ENCODE assay signal across 16 cellular contexts in the genomic region with DNA sequence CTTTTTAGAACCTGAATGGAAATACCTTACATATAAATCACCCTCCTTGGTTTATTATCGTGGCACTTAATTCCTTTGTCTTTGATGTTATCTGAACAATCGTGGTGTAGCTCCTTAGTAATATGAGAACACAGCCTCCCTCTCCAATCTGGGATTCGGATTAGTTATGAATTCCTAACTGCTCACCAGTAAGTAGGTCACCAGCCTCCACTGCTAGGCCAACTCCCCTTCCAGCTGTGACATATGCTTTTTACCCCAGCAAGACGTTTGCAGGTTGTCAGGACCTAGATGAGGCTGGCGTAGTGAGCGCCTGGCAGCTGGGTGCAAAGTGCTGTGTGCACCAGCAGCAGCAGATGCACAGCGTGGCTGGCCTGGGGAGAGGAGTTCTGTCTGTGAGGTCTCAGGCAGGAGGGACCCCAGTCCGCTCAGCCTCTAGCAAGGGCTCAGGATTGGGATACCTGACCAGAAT. TPM values are rescaled to one million over a fixed set of nuclear protein-coding genes. Genes with fewer than 3 reads are reported as not detected.
DNase-seq lines count a peak whose midpoint lies in the region; ATAC-seq and TF ChIP-seq lines count a peak whose summit lies in the region.
"Had no signal": no experiment of that assay in that cellular context is flagged by ENCODE, and none has a peak within 500 bp of the region (broad histone marks: within the 10 kb centered on the region; RNA-seq: fewer than 3 reads in every experiment).

No MANE protein-coding gene starts in this region.

- ATAC-seq in PC-3 (peak; percentile 91), sciatic nerve (no peak), GM18511 (IDR thresholded peaks at IDR 0.05; ENCODE audit: unreplicated experiment) (no peak)

- peak overlapping the region; percentile 7; the same call in 1 of the 2 replicates for H3K4me2 ChIP-seq in PC-3 (ENCODE audit: low read length)

- intact Hi-C loops in PC-3 (cut with micrococcal nuclease), result loop anchor here (10.0 kb wide), 1 partner anchor 354 kb away; a partner anchor contains a TSS
- intact Hi-C loops in sciatic nerve (cut with DNase I), result no loop called here

- peak; percentile 10 for DNase-seq in NCI-H1092 treated with DMSO at 0.1 percent for 48 hours (lab: John Stamatoyannopoulos, UW)
- DNase-seq in NCI-H1092 (lab: John Stamatoyannopoulos, UW), result no peak
- peak; percentile 79 for DNase-seq in PC-3
- DNase-seq in epithelial cell of esophagus (ENCODE audit: low read depth), result peak; percentile 3
- DNase-seq in sciatic nerve (ENCODE audit: low spot score), result peak; percentile 51
- no peak for DNase-seq in GM13977 (ENCODE audit: low spot score)
- no peak for DNase-seq in medulla oblongata (ENCODE audit: extremely low spot score)
- DNase-seq: activated B cell treated with CpG ODN at 0.5 μM for 24 hours; activated T-cell treated with anti-CD3 and anti-CD28 coated beads, Interleukin-2, amount 50 U/mL, for 1 hour; DMS153; KG1; kidney; Right ventricle myocardium superior; transverse colon had no signal

- BruUV-seq in PC-3 (replicated peaks; lab: Mats Ljungman, UMichigan), result no TSS peak

- in situ Hi-C loops in GM13977 (cut with MboI; ENCODE audit: low pct_unique_long_range_greater_than_20kb, low sequenced_read_pairs, unreplicated experiment), result no loop called here

- H2AFZ ChIP-seq in PC-3 (ENCODE audit: low read length), result no peak overlapping the region

- no peaks in the 10 kb centered on the region for H3F3A ChIP-seq in PC-3 (ENCODE audit: low read length, unreplicated experiment)

- H3K9me3 ChIP-seq in PC-3 (ENCODE audit: low read length), result peaks cover 5% of the 10 kb centered on the region; the same call in 1 of the 2 replicates

- H3K4me1 ChIP-seq in PC-3 (ENCODE audit: insufficient read depth, low read length), result peaks cover 11% of the 10 kb centered on the region

- no peaks in the 10 kb centered on the region for H3K27me3 ChIP-seq in PC-3 (ENCODE audit: low read length)
- H3K27me3 ChIP-seq: transverse colon had no signal

- H3K9me2 ChIP-seq in PC-3 (replicated peaks; ENCODE audit: low read length), result no peaks in the 10 kb centered on the region

- no peaks in the 10 kb centered on the region for H4K20me1 ChIP-seq in PC-3 (ENCODE audit: low read length)

- H3K4me3 ChIP-seq in PC-3 (ENCODE audit: low read length) (no peak overlapping the region), epithelial cell of esophagus (ENCODE audit: low read length) (no peak overlapping the region)
- H3K4me3 ChIP-seq: transverse colon had no signal

- H3K79me2 ChIP-seq in PC-3 (ENCODE audit: low read length), result no peaks in the 10 kb centered on the region

- no peak overlapping the region for H3K27ac ChIP-seq in PC-3 (ENCODE audit: low read length)
- H3K27ac ChIP-seq: 22Rv1, transverse colon had no signal

- POLR2A ChIA-PET in PC-3 (lab: Charles Lee; ENCODE audit: unreplicated experiment), result no interaction called here

- no peak overlapping the region for H3K9ac ChIP-seq in PC-3 (ENCODE audit: low read length)

- H3K36me3 ChIP-seq in PC-3 (ENCODE audit: low read depth, low read length), result peaks cover 15% of the 10 kb centered on the region
- H3K36me3 ChIP-seq: transverse colon had no signal

- TF ChIP-seq CTCF in PC-3 (conservative IDR thresholded peaks at IDR 0.05; ENCODE audit: low read depth, low read length) (no peak), epithelial cell of esophagus (IDR thresholded peaks at IDR 0.05; ENCODE audit: insufficient read depth, low read depth, low read length, missing control alignments) (no peak), GM13977 (IDR thresholded peaks at IDR 0.05; ENCODE audit: extremely low read depth, insufficient read depth, missing control alignments) (no peak)

- CTCF ChIA-PET in PC-3 (lab: Charles Lee), result no interaction called here

RNA-seq across cellular contexts. Expression of a gene that starts 38.2 kb away (rescaled TPM):
- total RNA-seq in PC-3 (2014; rRNA removed) (17.5 and 43.1 TPM in 2 replicates), sciatic nerve (31.8 TPM)

Comparison
In these comparisons a context has a peak if more than half of its experiments do, and no peak if none do; other contexts are left out.
1. DNase-seq: peak in NCI-H1092 treated with DMSO at 0.1 percent for 48 hours (single experiment), PC-3 (single experiment), epithelial cell of esophagus (single experiment) and sciatic nerve (single experiment); none in NCI-H1092 (single experiment), GM13977 (single experiment) and medulla oblongata (single experiment).